In genomic region chr7:156049366-156049765, GRCh38 we compare ENCODE assay signal across 22 cellular contexts.
DNase-seq lines count a peak whose midpoint lies in the region; ATAC-seq and TF ChIP-seq lines count a peak whose summit lies in the region.
"Had no signal": no experiment of that assay in that cellular context is flagged by ENCODE, and none has a peak within 500 bp of the region (broad histone marks: within the 10 kb centered on the region; RNA-seq: fewer than 3 reads in every experiment).

No MANE protein-coding gene starts in this region.

- H3K27ac ChIP-seq in lower lobe of right lung (no peak overlapping the region), osteoblast (ENCODE audit: low read depth, low read length) (no peak overlapping the region), uterus (no peak overlapping the region)
- H3K27ac ChIP-seq: 22Rv1, BLaER1, C4-2B, GM23248 had no signal

- no peaks in the 10 kb centered on the region for H3K27me3 ChIP-seq in lower lobe of right lung (ENCODE audit: low read depth)
- H3K27me3 ChIP-seq in osteoblast (ENCODE audit: insufficient read depth, low read length), result no peaks in the 10 kb centered on the region
- no peaks in the 10 kb centered on the region for H3K27me3 ChIP-seq in uterus
- H3K27me3 ChIP-seq: BLaER1 had no signal

- no peaks in the 10 kb centered on the region for H3K9me3 Mint-ChIP-seq in activated CD8-positive, alpha-beta T cell treated with anti-CD3 and anti-CD28 coated beads for 36 hours
- no peaks in the 10 kb centered on the region for H3K9me3 Mint-ChIP-seq in activated CD8-positive, alpha-beta T cell treated with anti-CD3 and anti-CD28 coated beads, Interleukin-2, amount 10 ng/mL, durations not matched to agents 7 days and 5 days (ENCODE audit: insufficient read depth)

- no peak overlapping the region for H3K4me3 ChIP-seq in lower lobe of right lung
- H3K4me3 ChIP-seq in osteoblast (ENCODE audit: insufficient read depth, low read length), result no peak overlapping the region
- H3K4me3 ChIP-seq in uterus, result no peak overlapping the region
- H3K4me3 ChIP-seq: BLaER1, GM12878, GM23248 had no signal

- no peaks in the 10 kb centered on the region for H3K36me3 Mint-ChIP-seq in activated CD8-positive, alpha-beta T cell treated with anti-CD3 and anti-CD28 coated beads for 36 hours (ENCODE audit: low read depth)
- no peaks in the 10 kb centered on the region for H3K36me3 Mint-ChIP-seq in activated CD8-positive, alpha-beta T cell treated with anti-CD3 and anti-CD28 coated beads, Interleukin-2, amount 10 ng/mL, durations not matched to agents 7 days and 5 days (ENCODE audit: low read depth)
- H3K36me3 Mint-ChIP-seq: CD8-positive, alpha-beta memory T cell had no signal

- H3K4me3 Mint-ChIP-seq in activated CD8-positive, alpha-beta T cell treated with anti-CD3 and anti-CD28 coated beads for 36 hours, result no peak overlapping the region
- no peak overlapping the region for H3K4me3 Mint-ChIP-seq in activated CD8-positive, alpha-beta T cell treated with anti-CD3 and anti-CD28 coated beads, Interleukin-2, amount 10 ng/mL, durations not matched to agents 7 days and 5 days
- H3K4me3 Mint-ChIP-seq: B cell; CD4-positive, alpha-beta T cell; CD8-positive, alpha-beta memory T cell; H9 had no signal

- DNase-seq in activated CD8-positive, alpha-beta T cell treated with anti-CD3 and anti-CD28 coated beads for 36 hours, result peak; percentile 5
- DNase-seq in activated CD8-positive, alpha-beta T cell treated with anti-CD3 and anti-CD28 coated beads, Interleukin-2, amount 10 ng/mL, durations not matched to agents 7 days and 5 days, result no peak
- DNase-seq in H4 (ENCODE audit: low spot score) (peak; percentile 39), lower lobe of right lung (peak; percentile 6), osteoblast (ENCODE audit: insufficient read length, low spot score, missing footprints) (peak; percentile 38), uterus (no peak), OCI-M1 (lab: John Stamatoyannopoulos, UW) (no peak), pons (ENCODE audit: low spot score) (no peak)
- DNase-seq: CD4-positive, alpha-beta T cell; CD8-positive, alpha-beta memory T cell; DMS 273 treated with DMSO at 0.1 percent for 48 hours; DMS79; EL; GDM1; GM23248; H9 had no signal

- H3K9me3 ChIP-seq in lower lobe of right lung, result no peaks in the 10 kb centered on the region
- H3K9me3 ChIP-seq in osteoblast (ENCODE audit: low read depth, low read length), result no peaks in the 10 kb centered on the region
- no peaks in the 10 kb centered on the region for H3K9me3 ChIP-seq in uterus
- H3K9me3 ChIP-seq: BLaER1 had no signal

- CTCF ChIA-PET in activated CD8-positive, alpha-beta T cell treated with anti-CD3 and anti-CD28 coated beads for 36 hours (lab: Charles Lee), result no interaction called here
- CTCF ChIA-PET in activated CD8-positive, alpha-beta T cell treated with anti-CD3 and anti-CD28 coated beads, Interleukin-2, amount 10 ng/mL, durations not matched to agents 7 days and 5 days (lab: Charles Lee), result no interaction called here

- POLR2A ChIA-PET in activated CD8-positive, alpha-beta T cell treated with anti-CD3 and anti-CD28 coated beads for 36 hours (lab: Charles Lee), result no interaction called here
- POLR2A ChIA-PET in activated CD8-positive, alpha-beta T cell treated with anti-CD3 and anti-CD28 coated beads, Interleukin-2, amount 10 ng/mL, durations not matched to agents 7 days and 5 days (lab: Charles Lee), result no interaction called here

- intact Hi-C loops in activated CD8-positive, alpha-beta T cell treated with anti-CD3 and anti-CD28 coated beads for 36 hours (cut with micrococcal nuclease), result no loop called here
- intact Hi-C loops in lower lobe of right lung (cut with DNase I), result no loop called here
- intact Hi-C loops in uterus (cut with DNase I; ENCODE audit: low total_unique reads), result no loop called here

- peak; percentile 34 for ATAC-seq in activated CD8-positive, alpha-beta T cell treated with anti-CD3 and anti-CD28 coated beads for 36 hours
- no peak for ATAC-seq in activated CD8-positive, alpha-beta T cell treated with anti-CD3 and anti-CD28 coated beads, Interleukin-2, amount 10 ng/mL, durations not matched to agents 7 days and 5 days
- no peak for ATAC-seq in lower lobe of right lung
- ATAC-seq: GM12878, HCT116 had no signal

- no peaks in the 10 kb centered on the region for H4K20me1 ChIP-seq in osteoblast (ENCODE audit: insufficient read depth, low read length)
- H4K20me1 ChIP-seq: BLaER1 had no signal

- H3K36me3 ChIP-seq in lower lobe of right lung (no peaks in the 10 kb centered on the region), osteoblast (ENCODE audit: insufficient read depth, low read length) (no peaks in the 10 kb centered on the region), uterus (no peaks in the 10 kb centered on the region)
- H3K36me3 ChIP-seq: BLaER1 had no signal

- H3K4me1 Mint-ChIP-seq in activated CD8-positive, alpha-beta T cell treated with anti-CD3 and anti-CD28 coated beads for 36 hours (ENCODE audit: low read depth), result no peaks in the 10 kb centered on the region
- H3K4me1 Mint-ChIP-seq in activated CD8-positive, alpha-beta T cell treated with anti-CD3 and anti-CD28 coated beads, Interleukin-2, amount 10 ng/mL, durations not matched to agents 7 days and 5 days (ENCODE audit: low read depth), result no peaks in the 10 kb centered on the region
- H3K4me1 Mint-ChIP-seq: B cell; CD8-positive, alpha-beta memory T cell; H9 had no signal

- H3K4me2 ChIP-seq in osteoblast (ENCODE audit: insufficient read depth, low read length), result no peak overlapping the region
- H3K4me2 ChIP-seq: BLaER1 had no signal

- H2AFZ ChIP-seq in osteoblast (ENCODE audit: low read length), result no peak overlapping the region
- H2AFZ ChIP-seq: GM23248 had no signal

- H3K79me2 ChIP-seq in osteoblast (ENCODE audit: insufficient read depth, low read length), result no peaks in the 10 kb centered on the region

- H3K27ac Mint-ChIP-seq in activated CD8-positive, alpha-beta T cell treated with anti-CD3 and anti-CD28 coated beads for 36 hours, result no peak overlapping the region
- no peak overlapping the region for H3K27ac Mint-ChIP-seq in activated CD8-positive, alpha-beta T cell treated with anti-CD3 and anti-CD28 coated beads, Interleukin-2, amount 10 ng/mL, durations not matched to agents 7 days and 5 days
- H3K27ac Mint-ChIP-seq: B cell; CD4-positive, alpha-beta T cell; CD8-positive, alpha-beta memory T cell had no signal

- H3K27me3 Mint-ChIP-seq in activated CD8-positive, alpha-beta T cell treated with anti-CD3 and anti-CD28 coated beads for 36 hours, result peaks cover 1% of the 10 kb centered on the region
- peaks cover 2% of the 10 kb centered on the region for H3K27me3 Mint-ChIP-seq in activated CD8-positive, alpha-beta T cell treated with anti-CD3 and anti-CD28 coated beads, Interleukin-2, amount 10 ng/mL, durations not matched to agents 7 days and 5 days (ENCODE audit: low read depth)
- H3K27me3 Mint-ChIP-seq: B cell; CD4-positive, alpha-beta T cell had no signal

- H3K4me1 ChIP-seq in lower lobe of right lung (no peaks in the 10 kb centered on the region), osteoblast (ENCODE audit: insufficient read depth, low read length) (no peaks in the 10 kb centered on the region), uterus (no peaks in the 10 kb centered on the region)
- H3K4me1 ChIP-seq: BLaER1 had no signal

- no peak for TF ChIP-seq POLR2A in uterus (IDR thresholded peaks at IDR 0.05)

- no peak for TF ChIP-seq CTCF in activated CD8-positive, alpha-beta T cell treated with anti-CD3 and anti-CD28 coated beads for 36 hours (IDR thresholded peaks at IDR 0.05)
- TF ChIP-seq CTCF in lower lobe of right lung (IDR thresholded peaks at IDR 0.05) (no peak), osteoblast (IDR thresholded peaks at IDR 0.05; ENCODE audit: extremely low read depth, low read depth, low read length) (no peak), uterus (IDR thresholded peaks at IDR 0.05) (no peak)

Comparison
In these comparisons a context has a peak if more than half of its experiments do, and no peak if none do; other contexts are left out.
1. DNase-seq: peak in activated CD8-positive, alpha-beta T cell treated with anti-CD3 and anti-CD28 coated beads for 36 hours (single experiment), H4 (single experiment), lower lobe of right lung (single experiment) and osteoblast (single experiment); none in activated CD8-positive, alpha-beta T cell treated with anti-CD3 and anti-CD28 coated beads, Interleukin-2, amount 10 ng/mL, durations not matched to agents 7 days and 5 days (single experiment), uterus (0 of 2), OCI-M1 (single experiment) and pons (single experiment).